Comparison of ENCODE assay signal across 7 cellular contexts in the genomic region with DNA sequence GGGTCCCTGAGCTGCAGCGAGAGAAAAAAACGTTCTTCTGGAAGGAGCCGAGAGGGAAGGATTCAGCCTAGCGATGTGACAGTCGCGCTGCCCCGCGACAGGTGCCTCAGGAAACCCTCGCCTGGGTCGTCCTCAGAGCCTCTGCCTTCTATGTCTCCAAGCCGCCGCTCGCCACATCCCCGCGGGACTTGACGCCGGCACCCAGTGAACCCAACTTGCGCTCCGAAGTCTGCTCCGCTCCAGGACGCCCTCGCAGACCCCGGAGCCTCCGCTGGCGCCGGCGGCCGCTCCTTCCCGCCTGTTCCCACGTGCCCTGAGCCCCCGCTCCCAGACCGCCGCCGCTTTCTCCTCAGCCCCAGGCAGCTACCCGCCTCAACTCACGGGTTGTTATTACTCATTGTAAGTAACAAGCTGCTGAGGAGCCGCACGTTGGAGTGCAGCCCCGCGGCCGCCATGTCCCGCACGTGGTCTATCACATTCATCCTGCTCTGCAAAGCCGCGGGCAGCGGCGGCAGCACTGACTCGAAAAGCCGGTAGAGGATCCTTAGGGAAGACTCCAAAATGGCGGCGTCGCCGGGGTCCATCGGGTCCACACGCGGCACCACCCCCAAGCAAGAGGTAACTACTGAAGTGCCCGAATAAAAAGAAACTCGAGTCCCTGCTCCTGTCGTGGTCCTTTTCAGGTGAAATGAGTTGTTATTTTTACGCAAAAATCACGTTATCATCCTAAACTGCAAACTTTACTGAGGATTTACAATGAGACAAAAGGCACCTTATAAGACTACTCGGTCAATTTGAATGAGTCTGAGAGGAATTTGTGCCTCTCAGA.
DNase-seq lines count a peak whose midpoint lies in the region; ATAC-seq, FAIRE-seq and TF ChIP-seq lines count a peak whose summit lies in the region.

A gene with protein sequence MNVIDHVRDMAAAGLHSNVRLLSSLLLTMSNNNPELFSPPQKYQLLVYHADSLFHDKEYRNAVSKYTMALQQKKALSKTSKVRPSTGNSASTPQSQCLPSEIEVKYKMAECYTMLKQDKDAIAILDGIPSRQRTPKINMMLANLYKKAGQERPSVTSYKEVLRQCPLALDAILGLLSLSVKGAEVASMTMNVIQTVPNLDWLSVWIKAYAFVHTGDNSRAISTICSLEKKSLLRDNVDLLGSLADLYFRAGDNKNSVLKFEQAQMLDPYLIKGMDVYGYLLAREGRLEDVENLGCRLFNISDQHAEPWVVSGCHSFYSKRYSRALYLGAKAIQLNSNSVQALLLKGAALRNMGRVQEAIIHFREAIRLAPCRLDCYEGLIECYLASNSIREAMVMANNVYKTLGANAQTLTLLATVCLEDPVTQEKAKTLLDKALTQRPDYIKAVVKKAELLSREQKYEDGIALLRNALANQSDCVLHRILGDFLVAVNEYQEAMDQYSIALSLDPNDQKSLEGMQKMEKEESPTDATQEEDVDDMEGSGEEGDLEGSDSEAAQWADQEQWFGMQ (minus strand): TSS at position 563 of the 829 bp plus-strand sequence. CDS start 81 bp downstream, at position 482.

- peak; percentile 89 to 92 for DNase-seq in NCI-H446 (lab: John Stamatoyannopoulos, UW)
- peak; percentile 75 for DNase-seq in activated CD4-positive, CD25-positive, alpha-beta regulatory T cell treated with anti-CD3 and anti-CD28 coated beads, Interleukin-2, amount 50 U/mL, for 16 hours (ENCODE audit: low read depth, low spot score)
- DNase-seq in central memory CD4-positive, alpha-beta T cell = peak; percentile 89
- peak; percentile 76 to 84 for DNase-seq in stimulated activated CD4-positive, alpha-beta T cell treated with anti-CD3 and anti-CD28 coated beads, Interleukin-12 subunit alpha, Interleukin-12 subunit beta, amount 100 ng/mL, for 24 hours (ENCODE audit: low read depth in 2 of 2)

- FAIRE-seq in islet of Langerhans (lab: Jason Lieb, UNC) = peak; percentile 66

- peak; percentile 77 for TF ChIP-seq POLR2A in GM18526 (IDR thresholded peaks at IDR 0.05; ENCODE audit: extremely low read depth, insufficient read length)

- ATAC-seq in HG03196 (IDR thresholded peaks at IDR 0.05; ENCODE audit: unreplicated experiment) = peak; percentile 88

Comparison
In these comparisons a context has a peak if more than half of its experiments do, and no peak if none do; other contexts are left out.
1. Peak in every context shown above with its lines: DNase-seq and ATAC-seq.